Comparison of ENCODE assay signal across 21 cellular contexts in genomic region chr2:83602753-83603152, GRCh38.
DNase-seq lines count a peak whose midpoint lies in the region; ATAC-seq and TF ChIP-seq lines count a peak whose summit lies in the region.
"Had no signal": no experiment of that assay in that cellular context is flagged by ENCODE, and none has a peak within 500 bp of the region (broad histone marks: within the 10 kb centered on the region; RNA-seq: fewer than 3 reads in every experiment).

No MANE protein-coding gene starts in this region.

- TF ChIP-seq CTCF in DND-41 (IDR thresholded peaks at IDR 0.05; ENCODE audit: borderline replicate concordance, extremely low read depth, low read length, poor library complexity, severe bottlenecking), result peak; percentile 11
- peak; percentile 54 for TF ChIP-seq CTCF in H9 (conservative IDR thresholded peaks at IDR 0.05)

- no peak overlapping the region for H2AK5ac ChIP-seq in H9 (ENCODE audit: insufficient read length, low read length)

- H2BK5ac ChIP-seq in H9 (ENCODE audit: insufficient read length, low read length), result no peak overlapping the region

- H3K9ac ChIP-seq in DND-41 (ENCODE audit: low read depth, low read length) (no peak overlapping the region), H9 (ENCODE audit: extremely low read depth, insufficient read length, low read length) (no peak overlapping the region)

- H3K9me3 Mint-ChIP-seq in H9, result peaks cover 9 to 15% of the 10 kb centered on the region in 2 experiments; a peak in 4 of 5 replicates
- H3K9me3 Mint-ChIP-seq in naive thymus-derived CD8-positive, alpha-beta T cell, result peaks cover 4 to 22% (median 11%) of the 10 kb centered on the region in 9 donors

- intact Hi-C loops in left colon (cut with DNase I, micrococcal nuclease), result no loop called here

- no peak overlapping the region for H3K14ac ChIP-seq in H9 (ENCODE audit: insufficient read depth, low read length)

- H3K36me3 ChIP-seq in DND-41 (ENCODE audit: insufficient read depth, low read length), result no peaks in the 10 kb centered on the region
- H3K36me3 ChIP-seq: upper lobe of left lung had no signal

- H3K18ac ChIP-seq in H9 (ENCODE audit: insufficient read length, low read depth, low read length), result no peak overlapping the region

- H3K9me3 ChIP-seq in DND-41 (ENCODE audit: insufficient read depth, low read length, severe bottlenecking), result no peaks in the 10 kb centered on the region
- no peaks in the 10 kb centered on the region for H3K9me3 ChIP-seq in H9 (ENCODE audit: control insufficient read depth, low read depth, low read length)
- H3K9me3 ChIP-seq: upper lobe of left lung had no signal

- no peak overlapping the region for H2AFZ ChIP-seq in DND-41 (ENCODE audit: low read depth, low read length)
- H2AFZ ChIP-seq in H9 (ENCODE audit: low read length), result peak overlapping the region; percentile 40

- H3K56ac ChIP-seq in H9 (ENCODE audit: insufficient read length, low read depth, low read length), result no peak overlapping the region

- H2BK15ac ChIP-seq in H9 (ENCODE audit: low read depth, low read length), result no peak overlapping the region

- DNase-seq in DND-41 (no peak), H9 (peak; percentile 32), OCI-M1 (lab: John Stamatoyannopoulos, UW) (peak; percentile 9), iPS-NIHi7 (ENCODE audit: extremely low spot score) (peak; percentile 12), left colon (no peak)
- DNase-seq in stimulated activated CD4-positive, alpha-beta T cell treated with anti-CD3 and anti-CD28 coated beads, Interleukin-15, amount 100 ng/mL, for 24 hours, result no peak
- DNase-seq in naive thymus-derived CD8-positive, alpha-beta T cell, result no peak
- DNase-seq: activated CD4-positive, alpha-beta memory T cell treated with anti-CD3 and anti-CD28 coated beads for 36 hours; activated naive CD4-positive, alpha-beta T cell treated with anti-CD3 and anti-CD28 coated beads for 36 hours; activated T-cell treated with anti-CD3 and anti-CD28 coated beads, Interleukin-2, amount 50 U/mL, for 1 hour; AML-193; amygdala; cortex of kidney; NCI-H1694 treated with DMSO at 0.1 percent for 48 hours; NCI-H446 treated with DMSO at 0.1 percent for 48 hours; retina; SHP77 treated with DMSO at 0.1 percent for 48 hours; upper lobe of left lung had no signal

- no peaks in the 10 kb centered on the region for H3K27me3 Mint-ChIP-seq in H9 (ENCODE audit: low read depth)
- H3K27me3 Mint-ChIP-seq in naive thymus-derived CD8-positive, alpha-beta T cell, result no peaks in the 10 kb centered on the region
- H3K27me3 Mint-ChIP-seq: activated CD4-positive, alpha-beta memory T cell treated with anti-CD3 and anti-CD28 coated beads for 36 hours; IgD-negative memory B cell had no signal

- H3K27me3 ChIP-seq in DND-41 (ENCODE audit: insufficient read depth, low read length, poor library complexity), result no peaks in the 10 kb centered on the region
- no peaks in the 10 kb centered on the region for H3K27me3 ChIP-seq in H9 (ENCODE audit: insufficient read depth, low read length)
- H3K27me3 ChIP-seq: upper lobe of left lung had no signal

- H3K27ac ChIP-seq in DND-41 (ENCODE audit: low read length) (no peak overlapping the region), H9 (ENCODE audit: insufficient read length, low read depth, low read length) (no peak overlapping the region)
- H3K27ac ChIP-seq: upper lobe of left lung, VCaP had no signal

- no peaks in the 10 kb centered on the region for H3K79me1 ChIP-seq in H9 (ENCODE audit: insufficient read depth, low read depth, low read length, poor library complexity, severe bottlenecking)

- no peak overlapping the region for H3K4ac ChIP-seq in H9 (ENCODE audit: low read depth, low read length)

- H4K8ac ChIP-seq in H9 (replicated peaks; ENCODE audit: insufficient read length, low read depth, low read length), result no peak overlapping the region

- H3K4me1 Mint-ChIP-seq in H9, result no peaks in the 10 kb centered on the region
- H3K4me1 Mint-ChIP-seq in naive thymus-derived CD8-positive, alpha-beta T cell, result no peaks in the 10 kb centered on the region
- H3K4me1 Mint-ChIP-seq: IgD-negative memory B cell had no signal

- H4K20me1 ChIP-seq in DND-41 (ENCODE audit: insufficient read depth, low read length) (no peaks in the 10 kb centered on the region), H9 (ENCODE audit: control insufficient read depth, insufficient read depth, insufficient read length) (no peaks in the 10 kb centered on the region)

- no peak overlapping the region for H4K5ac ChIP-seq in H9 (ENCODE audit: insufficient read length, low read depth, low read length)

- no peak overlapping the region for H2BK120ac ChIP-seq in H9 (ENCODE audit: low read depth, low read length, poor library complexity, severe bottlenecking)

- H3K27ac Mint-ChIP-seq in H9, result no peak overlapping the region
- H3K27ac Mint-ChIP-seq in naive thymus-derived CD8-positive, alpha-beta T cell, result peak overlapping the region in 1 of 10 donors; percentile 35
- H3K27ac Mint-ChIP-seq: activated CD4-positive, alpha-beta memory T cell treated with anti-CD3 and anti-CD28 coated beads for 36 hours; activated naive CD4-positive, alpha-beta T cell treated with anti-CD3 and anti-CD28 coated beads for 36 hours; IgD-negative memory B cell; T-helper 1 cell treated with Interleukin-12 subunit alpha and Interleukin-12 subunit beta and Interleukin-4 antibody, amounts not matched to agents 30 μg/mL and 1 μg/mL, for 36 hours had no signal

- H4K91ac ChIP-seq in H9 (ENCODE audit: insufficient read length, low read depth, low read length), result no peak overlapping the region

- H3K4me3 Mint-ChIP-seq in H9, result no peak overlapping the region
- H3K4me3 Mint-ChIP-seq in naive thymus-derived CD8-positive, alpha-beta T cell, result no peak overlapping the region
- H3K4me3 Mint-ChIP-seq: activated CD4-positive, alpha-beta memory T cell treated with anti-CD3 and anti-CD28 coated beads for 36 hours; activated naive CD4-positive, alpha-beta T cell treated with anti-CD3 and anti-CD28 coated beads for 36 hours; IgD-negative memory B cell; T-helper 1 cell treated with Interleukin-12 subunit alpha and Interleukin-12 subunit beta and Interleukin-4 antibody, amounts not matched to agents 30 μg/mL and 1 μg/mL, for 36 hours had no signal

- H3K4me2 ChIP-seq in DND-41 (ENCODE audit: insufficient read depth, low read length) (no peak overlapping the region), H9 (ENCODE audit: insufficient read depth, insufficient read length, low read length) (no peak overlapping the region)

- no peak overlapping the region for H2BK20ac ChIP-seq in H9 (ENCODE audit: low read depth, low read length, poor library complexity, severe bottlenecking)

- H3T11ph ChIP-seq in H9 (ENCODE audit: low read length), result no peak overlapping the region

- H3K4me1 ChIP-seq in DND-41 (ENCODE audit: insufficient read depth, low read length) (no peaks in the 10 kb centered on the region), H9 (ENCODE audit: insufficient read depth, low read length) (no peaks in the 10 kb centered on the region)
- H3K4me1 ChIP-seq: upper lobe of left lung had no signal

- no peaks in the 10 kb centered on the region for H3K23me2 ChIP-seq in H9 (ENCODE audit: insufficient read length, low read depth, low read length, poor library complexity, severe bottlenecking)

- ATAC-seq in DND-41 (ENCODE audit: insufficient read depth, low read depth) (no peak), left colon (no peak)
- ATAC-seq in naive thymus-derived CD8-positive, alpha-beta T cell, result no peak

- peaks cover 6 to 8% (median 8%) of the 10 kb centered on the region in 3 experiments; a peak in 6 of 7 replicates for H3K36me3 Mint-ChIP-seq in H9 (ENCODE audit: insufficient read depth in 1 of 3, low read depth in 3 of 3)
- H3K36me3 Mint-ChIP-seq in naive thymus-derived CD8-positive, alpha-beta T cell, result no peaks in the 10 kb centered on the region
- H3K36me3 Mint-ChIP-seq: activated CD4-positive, alpha-beta memory T cell treated with anti-CD3 and anti-CD28 coated beads for 36 hours; IgD-negative memory B cell had no signal

- POLR2A ChIA-PET in naive thymus-derived CD8-positive, alpha-beta T cell (lab: Charles Lee), result no interaction called here

- no CpG with 5 or more reads among the region's 6 CpGs for WGBS in H9 (ENCODE audit: extremely low coverage, insufficient read length, low lambda C conversion rate)

- H3K4me3 ChIP-seq in DND-41 (ENCODE audit: low read depth in 1 of 2, low read length in 2 of 2), result no peak overlapping the region
- H3K4me3 ChIP-seq: upper lobe of left lung had no signal

- no peak overlapping the region for H3K23ac ChIP-seq in H9 (ENCODE audit: insufficient read length, low read depth, low read length)

- H2BK12ac ChIP-seq in H9 (ENCODE audit: insufficient read length, low read depth, low read length), result no peak overlapping the region

- no peaks in the 10 kb centered on the region for H3K79me2 ChIP-seq in DND-41 (ENCODE audit: insufficient read depth, low read length)
- no peaks in the 10 kb centered on the region for H3K79me2 ChIP-seq in H9 (ENCODE audit: insufficient read depth, low read length)

Comparison
In these comparisons a context has a peak if more than half of its experiments do, and no peak if none do; other contexts are left out.
1. DNase-seq: peak in H9 (single experiment), OCI-M1 (single experiment) and iPS-NIHi7 (single experiment); none in DND-41 (single experiment), left colon (0 of 2), stimulated activated CD4-positive, alpha-beta T cell treated with anti-CD3 and anti-CD28 coated beads, Interleukin-15, amount 100 ng/mL, for 24 hours (single experiment) and naive thymus-derived CD8-positive, alpha-beta T cell (0 of 10).